Comparison of ENCODE assay signal across 2 cellular contexts in the genomic region with DNA sequence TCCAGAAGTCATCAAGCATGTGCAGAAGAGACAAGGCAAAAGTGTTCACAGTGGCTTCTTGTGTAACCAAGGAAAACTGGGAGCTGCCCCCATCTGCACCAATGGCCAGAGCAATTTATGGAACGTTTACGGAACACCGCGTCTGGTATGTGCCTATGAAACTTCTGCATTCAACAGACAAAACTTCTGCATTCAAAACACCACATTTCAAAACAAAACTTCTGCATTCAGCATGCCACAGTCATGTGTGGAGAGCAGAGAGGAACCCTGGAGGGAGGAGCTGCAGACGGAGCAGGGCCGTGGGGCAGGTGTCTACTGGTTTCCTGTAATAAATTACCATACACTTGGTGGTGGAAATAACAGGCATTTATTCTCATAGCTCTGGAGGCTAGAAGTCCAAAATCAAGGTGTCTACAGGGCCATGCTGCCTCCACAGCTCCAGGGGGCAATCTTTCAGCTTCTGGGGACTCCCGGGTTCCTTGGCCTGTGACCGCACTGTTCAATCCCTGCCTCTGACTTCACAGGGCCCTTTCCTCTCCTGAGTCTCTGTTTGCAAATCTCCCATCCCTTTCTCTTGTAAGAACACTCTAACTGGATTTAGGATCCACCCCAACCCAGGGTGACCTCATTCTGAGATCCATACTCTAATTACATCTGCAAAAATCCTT.
TF ChIP-seq lines count a peak whose summit lies in the region.

No MANE protein-coding gene starts in this region.

TF ChIP-seq in liver, 16 proteins besides CTCF, POLR2A, EP300 and RAD21:
- TF ChIP-seq JUND (IDR thresholded peaks at IDR 0.05) (no peak), RXRA (IDR thresholded peaks at IDR 0.05) (peak in 1 of 2 donors; percentile 16)

TF ChIP-seq in HepG2, 621 proteins besides CTCF, POLR2A, EP300 and RAD21:
- TF ChIP-seq ZFY (CRISPR knock-in tag; IDR thresholded peaks at IDR 0.05) (no peak), ZMYM4 (CRISPR knock-in tag; IDR thresholded peaks at IDR 0.05) (no peak), BRCA1 (CRISPR knock-in tag; IDR thresholded peaks at IDR 0.05) (no peak), NBN (conservative IDR thresholded peaks at IDR 0.05) (no peak), MTF2 (CRISPR knock-in tag; IDR thresholded peaks at IDR 0.05; ENCODE audit: borderline replicate concordance) (no peak)
